Comparison of ENCODE assay signal across 21 cellular contexts in genomic region chr5:146890733-146891440, GRCh38. TPM values are rescaled to one million over a fixed set of nuclear protein-coding genes. Genes with fewer than 3 reads are reported as not detected.
DNase-seq lines count a peak whose midpoint lies in the region; ATAC-seq, FAIRE-seq and TF ChIP-seq lines count a peak whose summit lies in the region.
"Had no signal": no experiment of that assay in that cellular context is flagged by ENCODE, and none has a peak within 500 bp of the region (broad histone marks: within the 10 kb centered on the region; RNA-seq: fewer than 3 reads in every experiment).

No MANE protein-coding gene starts in this region.

- no peak overlapping the region for H2AK5ac ChIP-seq in mesendoderm (ENCODE audit: low read length)

- no peaks in the 10 kb centered on the region for H3K79me2 ChIP-seq in mesendoderm (ENCODE audit: control insufficient read depth, insufficient read depth, low read length)

- peak overlapping the region; percentile 9 for H3K27ac Mint-ChIP-seq in central memory CD8-positive, alpha-beta T cell (ENCODE audit: low read depth)
- no peak overlapping the region for H3K27ac Mint-ChIP-seq in type B pancreatic cell
- H3K27ac Mint-ChIP-seq: stimulated activated naive CD8-positive, alpha-beta T cell treated with anti-CD3 and anti-CD28 coated beads, Interleukin-15, Interleukin-2, amounts not matched to agents 100 ng/mL and 50 ng/mL, for 24 hours had no signal

- H2BK15ac ChIP-seq in mesendoderm (replicated peaks; ENCODE audit: low read depth), result peak overlapping the region; percentile 36

- H3K18ac ChIP-seq in mesendoderm (ENCODE audit: low read length), result peak overlapping the region; percentile 28

- H3K27me3 ChIP-seq in mesendoderm (ENCODE audit: insufficient read depth, low read length, poor library complexity), result no peaks in the 10 kb centered on the region
- H3K27me3 ChIP-seq: colonic mucosa, ovary, sigmoid colon, SJSA1, transverse colon had no signal

- TF ChIP-seq CTCF in foreskin fibroblast (IDR thresholded peaks at IDR 0.05; ENCODE audit: low read depth, low read length), result no peak
- no peak for TF ChIP-seq CTCF in type B pancreatic cell (conservative IDR thresholded peaks at IDR 0.05)

- peaks cover 39% of the 10 kb centered on the region for H3K4me1 Mint-ChIP-seq in central memory CD8-positive, alpha-beta T cell
- H3K4me1 Mint-ChIP-seq in type B pancreatic cell (ENCODE audit: unreplicated experiment), result peaks cover 15% of the 10 kb centered on the region

- no peaks in the 10 kb centered on the region for H3K9me3 Mint-ChIP-seq in central memory CD8-positive, alpha-beta T cell
- peaks cover 4% of the 10 kb centered on the region for H3K9me3 Mint-ChIP-seq in type B pancreatic cell
- H3K9me3 Mint-ChIP-seq: stimulated activated naive CD8-positive, alpha-beta T cell treated with anti-CD3 and anti-CD28 coated beads, Interleukin-15, Interleukin-2, amounts not matched to agents 100 ng/mL and 50 ng/mL, for 24 hours had no signal

- FAIRE-seq in GM19239 (lab: Jason Lieb, UNC), result no peak
- FAIRE-seq: endometrium had no signal

- H3K9ac ChIP-seq in mesendoderm (ENCODE audit: low read length), result no peak overlapping the region

- no peak overlapping the region for H2BK120ac ChIP-seq in mesendoderm (ENCODE audit: low read depth, low read length)

- no peaks in the 10 kb centered on the region for H3K36me3 Mint-ChIP-seq in central memory CD8-positive, alpha-beta T cell (ENCODE audit: insufficient read depth)
- no peaks in the 10 kb centered on the region for H3K36me3 Mint-ChIP-seq in type B pancreatic cell

- H3K4me1 ChIP-seq in mesendoderm (ENCODE audit: control insufficient read depth, low read depth, low read length), result peaks cover 3% of the 10 kb centered on the region
- H3K4me1 ChIP-seq: colonic mucosa, sigmoid colon, SJSA1, transverse colon had no signal

- no peak overlapping the region for H2BK5ac ChIP-seq in mesendoderm (ENCODE audit: low read length)

- no peak overlapping the region for H3K56ac ChIP-seq in mesendoderm (ENCODE audit: low read length)

- no peaks in the 10 kb centered on the region for H3K79me1 ChIP-seq in mesendoderm (ENCODE audit: low read length)

- DNase-seq in DMS53 (lab: John Stamatoyannopoulos, UW), result peak; percentile 66
- peak; percentile 10 for DNase-seq in NCI-H226
- DNase-seq in central memory CD8-positive, alpha-beta T cell (ENCODE audit: low spot score in 2 of 2), result no peak
- DNase-seq in mesendoderm, result no peak
- DNase-seq in foreskin fibroblast, result no peak
- no peak for DNase-seq in type B pancreatic cell (ENCODE audit: extremely low spot score, unreplicated experiment)
- DNase-seq in NCI-H748 (lab: John Stamatoyannopoulos, UW; ENCODE audit: unreplicated experiment), result no peak
- no peak for DNase-seq in GM19239 (ENCODE audit: insufficient read length, low spot score)
- DNase-seq: activated CD4-positive, alpha-beta T cell treated with anti-CD3 and anti-CD28 coated beads, Interleukin-2, amount 50 U/mL, for 1 hour; activated naive CD4-positive, alpha-beta T cell; colonic mucosa; NCI-H187; NCI-H510A treated with DMSO at 0.1 percent for 48 hours; ovary; sigmoid colon; stimulated activated CD4-positive, alpha-beta T cell treated with anti-CD3 and anti-CD28 coated beads, Interleukin-1b, Interleukin-23, amount 100 ng/mL, for 48 hours; transverse colon had no signal

- WGBS in mesendoderm (ENCODE audit: extremely low coverage, insufficient coverage, low lambda C conversion rate), result no CpG with 5 or more reads among the region's 1 CpG

- H3K4me3 Mint-ChIP-seq in central memory CD8-positive, alpha-beta T cell, result no peak overlapping the region
- H3K4me3 Mint-ChIP-seq in type B pancreatic cell, result no peak overlapping the region
- H3K4me3 Mint-ChIP-seq: stimulated activated naive CD8-positive, alpha-beta T cell treated with anti-CD3 and anti-CD28 coated beads, Interleukin-15, Interleukin-2, amounts not matched to agents 100 ng/mL and 50 ng/mL, for 24 hours had no signal

- no peaks in the 10 kb centered on the region for H3K27me3 Mint-ChIP-seq in central memory CD8-positive, alpha-beta T cell
- no peaks in the 10 kb centered on the region for H3K27me3 Mint-ChIP-seq in type B pancreatic cell
- H3K27me3 Mint-ChIP-seq: stimulated activated naive CD8-positive, alpha-beta T cell treated with anti-CD3 and anti-CD28 coated beads, Interleukin-15, Interleukin-2, amounts not matched to agents 100 ng/mL and 50 ng/mL, for 24 hours had no signal

- no peak overlapping the region for H3K4ac ChIP-seq in mesendoderm (ENCODE audit: low read depth, low read length)

- no peak overlapping the region for H4K8ac ChIP-seq in mesendoderm (ENCODE audit: low read depth, low read length)

- H3K27ac ChIP-seq in mesendoderm (ENCODE audit: low read depth, low read length), result no peak overlapping the region
- H3K27ac ChIP-seq: colonic mucosa, ovary, sigmoid colon, SJSA1, transverse colon had no signal

- no peak for ATAC-seq in central memory CD8-positive, alpha-beta T cell (replicated peaks; ENCODE audit: extremely low read depth, poor library complexity, severe bottlenecking)

- H3K4me3 ChIP-seq in mesendoderm (ENCODE audit: low read length), result no peak overlapping the region
- H3K4me3 ChIP-seq in foreskin fibroblast (ENCODE audit: low read depth in 1 of 2, low read length in 2 of 2), result no peak overlapping the region
- H3K4me3 ChIP-seq: colonic mucosa, ovary, sigmoid colon, SJSA1, transverse colon had no signal

- H4K5ac ChIP-seq in mesendoderm (ENCODE audit: low read length), result no peak overlapping the region

- H3K23ac ChIP-seq in mesendoderm (ENCODE audit: low read length), result no peak overlapping the region

- H3K4me2 ChIP-seq in mesendoderm (ENCODE audit: low read length), result no peak overlapping the region

- H3K36me3 ChIP-seq in mesendoderm (ENCODE audit: control insufficient read depth, insufficient read depth, low read length), result no peaks in the 10 kb centered on the region
- H3K36me3 ChIP-seq: colonic mucosa, ovary, sigmoid colon, SJSA1, transverse colon had no signal

RNA-seq across cellular contexts. Expression of gene PPP2R2B, which starts 12.3 kb away (rescaled TPM):
- 8.9 TPM for polyA plus RNA-seq in mesendoderm (2013, experiment 1 of 2)
- polyA plus RNA-seq in mesendoderm (2013, experiment 2 of 2), result 9.3 TPM
- 18.4 and 29.1 TPM in 2 replicates for total RNA-seq in type B pancreatic cell (ENCODE audit: low replicate concordance)
- total RNA-seq: HT1080 had no signal

Comparison
In these comparisons a context has a peak if more than half of its experiments do, and no peak if none do; other contexts are left out.
1. DNase-seq: peak in DMS53 (single experiment) and NCI-H226 (single experiment); none in central memory CD8-positive, alpha-beta T cell (0 of 2), mesendoderm (single experiment), foreskin fibroblast (0 of 2), type B pancreatic cell (single experiment), NCI-H748 (single experiment) and GM19239 (single experiment).